Comparison of ENCODE assay signal across 22 cellular contexts in genomic region chr10:77879065-77879464, GRCh38. TPM values are rescaled to one million over a fixed set of nuclear protein-coding genes. Genes with fewer than 3 reads are reported as not detected.
DNase-seq lines count a peak whose midpoint lies in the region; ATAC-seq and TF ChIP-seq lines count a peak whose summit lies in the region.
"Had no signal": no experiment of that assay in that cellular context is flagged by ENCODE, and none has a peak within 500 bp of the region (broad histone marks: within the 10 kb centered on the region; RNA-seq: fewer than 3 reads in every experiment).

No MANE protein-coding gene starts in this region.

- H3K4me1 Mint-ChIP-seq in WTC11 (peaks cover 77% of the 10 kb centered on the region), glutamatergic neuron (ENCODE audit: low read depth, unreplicated experiment) (peaks cover 28% of the 10 kb centered on the region)

- H3K27me3 ChIP-seq in parathyroid adenoma (ENCODE audit: control insufficient read depth, insufficient read depth, low read length): no peaks in the 10 kb centered on the region
- H3K27me3 ChIP-seq: tibial nerve had no signal

- H3K36me3 ChIP-seq in HEK293 (ENCODE audit: control insufficient read depth in 2 of 2, insufficient read depth in 1 of 2, low read length in 2 of 2) (peaks cover 0 to 4% of the 10 kb centered on the region in 2 experiments; a peak in 1 of 3 replicates), parathyroid adenoma (ENCODE audit: control insufficient read depth, insufficient read depth, low read length) (no peaks in the 10 kb centered on the region)
- H3K36me3 ChIP-seq: prostate gland, tibial nerve had no signal

- H3K4me2 ChIP-seq in parathyroid adenoma (ENCODE audit: low read length): peak overlapping the region; percentile 53

- H3K27me3 Mint-ChIP-seq in WTC11 (ENCODE audit: low read depth) (no peaks in the 10 kb centered on the region), glutamatergic neuron (ENCODE audit: unreplicated experiment) (peaks cover 10% of the 10 kb centered on the region)

- ATAC-seq in WTC11 (no peak), GM19395 (IDR thresholded peaks at IDR 0.05; ENCODE audit: unreplicated experiment) (no peak)
- ATAC-seq: CD8-positive, alpha-beta T cell; naive thymus-derived CD4-positive, alpha-beta T cell; stimulated activated naive CD8-positive, alpha-beta T cell treated with anti-CD3 and anti-CD28 coated beads, Interleukin-15, Interleukin-2, amounts not matched to agents 100 U/mL and 50 U/mL, for 24 hours had no signal

- POLR2A ChIA-PET in HEK293 (lab: Yijun Ruan, JAX): no interaction called here
- POLR2A ChIA-PET in WTC11 (lab: Charles Lee): interaction anchor here (1.4 kb wide), 1 partner anchor 13 kb away, joined by 3 read pairs; no protein-coding TSS in a partner anchor

- peaks cover 8% of the 10 kb centered on the region; the same call in 1 of the 2 replicates for H3K4me1 ChIP-seq in HEK293 (ENCODE audit: control insufficient read depth, insufficient read depth, low read length)
- H3K4me1 ChIP-seq in parathyroid adenoma: peaks cover 79% of the 10 kb centered on the region

- H3K9me3 ChIP-seq in HEK293 (ENCODE audit: control insufficient read depth, insufficient read depth, low read depth, low read length): no peaks in the 10 kb centered on the region
- H3K9me3 ChIP-seq in parathyroid adenoma (ENCODE audit: control insufficient read depth, low read length): no peaks in the 10 kb centered on the region
- H3K9me3 ChIP-seq: prostate gland, tibial nerve had no signal

- peaks cover 3% of the 10 kb centered on the region for H3K36me3 Mint-ChIP-seq in WTC11
- no peaks in the 10 kb centered on the region for H3K36me3 Mint-ChIP-seq in glutamatergic neuron (ENCODE audit: unreplicated experiment)
- H3K36me3 Mint-ChIP-seq: activated naive CD8-positive, alpha-beta T cell; CD8-positive, alpha-beta T cell; naive thymus-derived CD4-positive, alpha-beta T cell had no signal

- no peak overlapping the region for H3K4me3 ChIP-seq in HEK293 (ENCODE audit: low read depth, low read length)
- no peak overlapping the region for H3K4me3 ChIP-seq in parathyroid adenoma (ENCODE audit: low read depth, low read length)
- H3K4me3 ChIP-seq: GM12878, prostate gland, SK-N-MC, skin epidermis, tibial nerve had no signal

- no peak overlapping the region for H2AFZ ChIP-seq in parathyroid adenoma

- CTCF ChIA-PET in HEK293 (lab: Yijun Ruan, JAX): interaction anchor here (1.0 to 1.3 kb wide), 4 partner anchors 10 to 32 kb away, joined by 3 to 4 read pairs (median 4); no protein-coding TSS in a partner anchor
- CTCF ChIA-PET in WTC11 (lab: Charles Lee): interaction anchor here (0.9 to 4.8 kb wide), 7 partner anchors 11 to 48 kb away, joined by 3 to 82 read pairs (median 5); no protein-coding TSS in a partner anchor

- DNase-seq in WTC11 (ENCODE audit: low spot score) (no peak), glutamatergic neuron (no peak), DMS 273 treated with DMSO at 0.1 percent for 48 hours (lab: John Stamatoyannopoulos, UW) (no peak)
- no peak for DNase-seq in activated effector memory CD4-positive, alpha-beta T cell treated with anti-CD3 and anti-CD28 coated beads, Interleukin-2, amount 50 U/mL, for 16 hours
- DNase-seq in stimulated activated CD4-positive, alpha-beta T cell treated with anti-CD3 and anti-CD28 coated beads, Interleukin-1b, Interleukin-23, amount 100 ng/mL, for 48 hours: no peak
- DNase-seq: activated CD4-positive, alpha-beta T cell treated with anti-CD3 and anti-CD28 coated beads for 1 hour; CD8-positive, alpha-beta T cell; cortex of kidney; DMS79; hippocampal formation; naive thymus-derived CD4-positive, alpha-beta T cell; NCI-H1436; stimulated activated naive CD8-positive, alpha-beta T cell treated with anti-CD3 and anti-CD28 coated beads, Interleukin-15, Interleukin-2, amounts not matched to agents 100 U/mL and 50 U/mL, for 24 hours had no signal

- TF ChIP-seq CTCF in HEK293 (tag by site-specific recombination; IDR thresholded peaks at IDR 0.05): no peak
- TF ChIP-seq CTCF in WTC11 (IDR thresholded peaks at IDR 0.05): no peak
- no peak for TF ChIP-seq CTCF in glutamatergic neuron (IDR thresholded peaks at IDR 0.05; ENCODE audit: partially characterized antibody, unreplicated experiment)
- TF ChIP-seq CTCF in parathyroid adenoma (IDR thresholded peaks at IDR 0.05): no peak

- H3K27ac Mint-ChIP-seq in WTC11: peak overlapping the region; percentile 95
- no peak overlapping the region for H3K27ac Mint-ChIP-seq in glutamatergic neuron (ENCODE audit: unreplicated experiment)
- H3K27ac Mint-ChIP-seq: activated naive CD8-positive, alpha-beta T cell had no signal

- no peaks in the 10 kb centered on the region for H3K9me3 Mint-ChIP-seq in WTC11
- peaks cover 6% of the 10 kb centered on the region for H3K9me3 Mint-ChIP-seq in glutamatergic neuron (ENCODE audit: unreplicated experiment)
- H3K9me3 Mint-ChIP-seq: CD8-positive, alpha-beta T cell had no signal

- no peak overlapping the region for H3K9ac ChIP-seq in parathyroid adenoma

- H3K4me3 Mint-ChIP-seq in WTC11: peak overlapping the region; percentile 43; the same call in 1 of the 2 replicates
- H3K4me3 Mint-ChIP-seq in glutamatergic neuron (ENCODE audit: unreplicated experiment): peak overlapping the region; percentile 25
- H3K4me3 Mint-ChIP-seq: activated naive CD8-positive, alpha-beta T cell; naive thymus-derived CD4-positive, alpha-beta T cell had no signal

- no peak overlapping the region for H3K27ac ChIP-seq in HEK293 (ENCODE audit: extremely low read depth, low read depth, low read length)
- peak overlapping the region; percentile 97 for H3K27ac ChIP-seq in parathyroid adenoma
- H3K27ac ChIP-seq: SK-N-MC, tibial nerve had no signal

- H3K79me2 ChIP-seq in parathyroid adenoma: peaks cover 52% of the 10 kb centered on the region

TF ChIP-seq in HEK293, 187 proteins besides CTCF, POLR2A, EP300 and RAD21 (continues in another document):
- no peak for TF ChIP-seq ZNF768 (tag by site-specific recombination; IDR thresholded peaks at IDR 0.05)
- TF ChIP-seq PRDM10 (tag by site-specific recombination; IDR thresholded peaks at IDR 0.05): no peak
- TF ChIP-seq ZBTB48 (tag by site-specific recombination; IDR thresholded peaks at IDR 0.05): no peak
- no peak for TF ChIP-seq ZNF121 (tag by site-specific recombination; IDR thresholded peaks at IDR 0.05)
- no peak for TF ChIP-seq ZNF596 (tag by site-specific recombination; IDR thresholded peaks at IDR 0.05)

TF ChIP-seq in WTC11, 78 proteins besides CTCF, POLR2A, EP300 and RAD21:
- no peak for TF ChIP-seq ETV6 (CRISPR knock-in tag; IDR thresholded peaks at IDR 0.05)
- TF ChIP-seq GTF2I (CRISPR knock-in tag; conservative IDR thresholded peaks at IDR 0.05): 0 out of 2 replicates have a peak, but pooled peaks have one; percentile 43

RNA-seq across cellular contexts. Expression of gene DLG5, which starts 47.5 kb away (rescaled TPM):
- total RNA-seq in WTC11 (2021): 58.1 to 65.5 TPM (median 59.1 TPM) in 3 replicates
- total RNA-seq in glutamatergic neuron (ENCODE audit: unreplicated experiment): 35.5 TPM
